ENCODE assay signal across 27 cellular contexts in the genomic region with DNA sequence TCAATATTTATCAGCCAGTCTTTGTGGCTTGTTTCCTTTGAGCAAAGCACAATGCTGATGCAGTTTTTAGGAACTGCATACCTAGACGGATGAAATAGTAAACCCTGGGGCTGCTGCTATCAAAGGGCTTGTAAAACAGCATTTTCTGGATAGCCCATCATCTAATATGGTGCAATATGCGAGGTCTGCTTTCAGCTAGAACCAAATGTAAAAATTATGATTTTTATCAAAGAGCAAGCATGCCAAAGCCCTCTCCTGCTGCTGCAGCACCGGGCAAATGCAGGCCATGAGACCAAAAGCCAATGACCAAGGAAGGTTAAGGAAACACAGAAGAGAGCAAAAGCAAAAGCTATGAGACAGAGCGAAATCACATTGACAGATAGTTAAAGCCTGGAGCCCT.
"Had no signal": no experiment of that assay in that cellular context is flagged by ENCODE, and none has a peak within 500 bp of the region (broad histone marks: within the 10 kb centered on the region; RNA-seq: fewer than 3 reads in every experiment).

No MANE protein-coding gene starts in this region.

- H3K9ac ChIP-seq: parathyroid adenoma had no signal

- H3K27me3 ChIP-seq: neutrophil, right lobe of liver, sigmoid colon, suprapubic skin, testis, tibial artery, transverse colon, upper lobe of left lung, vagina had no signal

- H2AFZ ChIP-seq: parathyroid adenoma had no signal

- H3K79me2 ChIP-seq: parathyroid adenoma had no signal

- H3K27ac ChIP-seq: neutrophil, parathyroid adenoma, psoas muscle, right lobe of liver, sigmoid colon, suprapubic skin, testis, tibial artery, transverse colon, upper lobe of left lung, vagina had no signal

- H3K36me3 ChIP-seq: neutrophil, right lobe of liver, sigmoid colon, suprapubic skin, tibial artery, transverse colon, upper lobe of left lung, vagina had no signal

- H3K4me3 ChIP-seq: psoas muscle, right lobe of liver, sigmoid colon, suprapubic skin, testis, tibial artery, transverse colon, upper lobe of left lung, vagina had no signal

- H3K4me1 ChIP-seq: parathyroid adenoma, psoas muscle, suprapubic skin, testis, tibial artery, transverse colon, upper lobe of left lung, vagina had no signal

- ATAC-seq: naive thymus-derived CD8-positive, alpha-beta T cell; natural killer cell treated with Interleukin-12 subunit alpha and Interleukin-12 subunit beta and Interleukin-15 and Interleukin-18, amount 100 ng/mL, for 72 hours; psoas muscle; right cardiac atrium; right lobe of liver; stimulated activated effector memory CD8-positive, alpha-beta T cell treated with anti-CD3 and anti-CD28 coated beads, Interleukin-12 subunit alpha, Interleukin-12 subunit beta, amount 100 ng/mL, for 72 hours; stimulated activated naive B cell treated with anti-CD40 and anti-IgM and Interleukin-4, amounts not matched to agents 10 μg/mL and 1 μg/mL and 100 μg/mL, for 72 hours; stimulated activated naive CD8-positive, alpha-beta T cell treated with anti-CD3 and anti-CD28 coated beads, Interleukin-15, amount 100 ng/mL, for 72 hours; stimulated activated naive CD8-positive, alpha-beta T cell treated with anti-CD3 and anti-CD28 coated beads, Interleukin-15, Interleukin-2, amounts not matched to agents 100 U/mL and 50 U/mL, for 24 hours had no signal

- H3K9me3 ChIP-seq: neutrophil, psoas muscle, right lobe of liver, sigmoid colon, suprapubic skin, testis, tibial artery, transverse colon, upper lobe of left lung, vagina had no signal

- DNase-seq: naive thymus-derived CD8-positive, alpha-beta T cell; nephron progenitor cell; nucleus accumbens; posterior cingulate gyrus; psoas muscle; right cardiac atrium; right lobe of liver; sigmoid colon; small intestine; stimulated activated CD4-positive, alpha-beta T cell treated with anti-CD3 and anti-CD28 coated beads, Interleukin-15, amount 100 ng/mL, for 24 hours; stimulated activated CD4-positive, alpha-beta T cell treated with anti-CD3 and anti-CD28 coated beads, Interleukin-2, amount 100 ng/mL, for 24 hours; stimulated activated CD4-positive, alpha-beta T cell treated with anti-CD3 and anti-CD28 coated beads, Interleukin-2, amount 100 ng/mL, for 48 hours; stimulated activated CD4-positive, alpha-beta T cell treated with anti-CD3 and anti-CD28 coated beads, Interleukin-4, amount 100 ng/mL, for 24 hours; stimulated activated naive B cell treated with anti-CD40 and anti-IgM and Interleukin-4, amounts not matched to agents 10 μg/mL and 1 μg/mL and 100 μg/mL, for 72 hours; stimulated activated naive CD8-positive, alpha-beta T cell treated with anti-CD3 and anti-CD28 coated beads, Interleukin-15, amount 100 ng/mL, for 72 hours; stimulated activated naive CD8-positive, alpha-beta T cell treated with anti-CD3 and anti-CD28 coated beads, Interleukin-15, Interleukin-2, amounts not matched to agents 100 U/mL and 50 U/mL, for 24 hours; substantia nigra; testis; tibial artery; transverse colon; upper lobe of left lung had no signal
